22 cellular contexts compared by ENCODE assay signal in the genomic region with DNA sequence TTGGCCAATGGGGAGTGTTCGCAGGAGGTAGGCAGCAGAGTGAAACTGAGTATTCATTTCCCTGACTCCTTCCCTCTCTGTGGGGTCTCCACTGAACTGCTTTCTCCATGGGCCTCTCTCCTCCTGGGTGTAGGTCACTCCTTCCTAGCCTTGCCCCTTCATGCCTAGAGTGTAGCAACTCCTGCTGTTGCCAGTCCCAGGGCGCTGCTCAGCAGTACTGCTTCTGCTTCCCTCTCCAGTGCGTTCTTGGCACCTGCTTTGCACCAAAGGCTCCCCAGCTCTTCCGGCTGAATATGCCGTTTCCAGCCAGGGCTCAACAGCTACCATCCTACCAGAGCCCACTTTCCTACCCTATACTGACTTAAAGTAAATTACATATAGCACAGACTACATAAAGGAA.
"Had no signal": no experiment of that assay in that cellular context is flagged by ENCODE, and none has a peak within 500 bp of the region (broad histone marks: within the 10 kb centered on the region; RNA-seq: fewer than 3 reads in every experiment).

No MANE protein-coding gene starts in this region.

- ATAC-seq: naive thymus-derived CD8-positive, alpha-beta T cell had no signal

- FAIRE-seq: endothelial cell of umbilical vein, keratinocyte, pancreas had no signal

- H3K9me3 ChIP-seq: ascending aorta, esophagus squamous epithelium, neutrophil, pancreas, tibial artery, uterus had no signal

- H3K4me1 ChIP-seq: pancreas, uterus had no signal

- H3K27me3 ChIP-seq: ascending aorta, esophagus squamous epithelium, neutrophil, pancreas, tibial artery, uterus had no signal

- H3K27ac ChIP-seq: neutrophil, pancreas, uterus had no signal

- H3K36me3 ChIP-seq: ascending aorta, esophagus squamous epithelium, neutrophil, pancreas, tibial artery, uterus had no signal

- DNase-seq: activated CD4-positive, alpha-beta T cell treated with anti-CD3 and anti-CD28 coated beads, Interleukin-2, amount 10 ng/mL, durations not matched to agents 7 days and 5 days; activated CD8-positive, alpha-beta memory T cell treated with anti-CD3 and anti-CD28 coated beads, Interleukin-2, amount 50 U/mL, for 48 hours; activated effector memory CD4-positive, alpha-beta T cell treated with Interleukin-2 at 50 U/mL for 16 hours; activated naive CD4-positive, alpha-beta T cell treated with anti-CD3 and anti-CD28 coated beads, Interleukin-2, amount 10 ng/mL, durations not matched to agents 7 days and 5 days; activated T-cell treated with anti-CD3 and anti-CD28 coated beads, Interleukin-2, amount 50 U/mL, for 48 hours; cortex of kidney; effector CD8-positive, alpha-beta T cell; esophagus squamous epithelium; glutamatergic neuron; mesendoderm; naive thymus-derived CD8-positive, alpha-beta T cell; pancreas; stimulated activated CD4-positive, alpha-beta T cell treated with anti-CD3 and anti-CD28 coated beads, Interleukin-12 subunit alpha, Interleukin-12 subunit beta, amount 100 ng/mL, for 4 hours; stimulated activated CD4-positive, alpha-beta T cell treated with anti-CD3 and anti-CD28 coated beads, Interleukin-1b, Interleukin-23, amount 100 ng/mL, for 48 hours; stimulated activated naive CD4-positive, alpha-beta T cell treated with Interleukin-2 at 50 U/mL for 16 hours; T1000; uterus had no signal

- H3K4me3 ChIP-seq: ascending aorta, esophagus squamous epithelium, pancreas, tibial artery, uterus had no signal
